Comparison of ENCODE assay signal across 19 cellular contexts in genomic region chr17:80795090-80795609, GRCh38.
DNase-seq lines count a peak whose midpoint lies in the region; ATAC-seq and TF ChIP-seq lines count a peak whose summit lies in the region.
"Had no signal": no experiment of that assay in that cellular context is flagged by ENCODE, and none has a peak within 500 bp of the region (broad histone marks: within the 10 kb centered on the region; RNA-seq: fewer than 3 reads in every experiment).

No MANE protein-coding gene starts in this region.

- H3K9me3 Mint-ChIP-seq in activated naive CD4-positive, alpha-beta T cell treated with anti-CD3 and anti-CD28 coated beads, Interleukin-2, amount 50 U/mL, for 72 hours = peaks cover 2 to 8% of the 10 kb centered on the region in 2 donors
- peaks cover 7% of the 10 kb centered on the region for H3K9me3 Mint-ChIP-seq in activated naive CD4-positive, alpha-beta T cell treated with anti-CD3 and anti-CD28 coated beads, Interleukin-2, amount 10 ng/mL, durations not matched to agents 7 days and 5 days
- H3K9me3 Mint-ChIP-seq in mesothelial cell of epicardium = no peaks in the 10 kb centered on the region
- H3K9me3 Mint-ChIP-seq: CD8-positive, alpha-beta T cell; HFFc6 had no signal

- intact Hi-C loops in right lobe of liver (cut with DNase I) = no loop called here

- no peaks in the 10 kb centered on the region for H3K9me3 ChIP-seq in right lobe of liver
- H3K9me3 ChIP-seq: heart right ventricle, left ventricle myocardium inferior, SK-N-SH, testis had no signal

- peak overlapping the region; percentile 61 to 99 for H3K27ac Mint-ChIP-seq in activated naive CD4-positive, alpha-beta T cell treated with anti-CD3 and anti-CD28 coated beads, Interleukin-2, amount 50 U/mL, for 72 hours
- no peak overlapping the region for H3K27ac Mint-ChIP-seq in activated naive CD4-positive, alpha-beta T cell treated with anti-CD3 and anti-CD28 coated beads, Interleukin-2, amount 10 ng/mL, durations not matched to agents 7 days and 5 days
- H3K27ac Mint-ChIP-seq in mesothelial cell of epicardium = peak overlapping the region; percentile 9
- H3K27ac Mint-ChIP-seq: HFFc6 had no signal

- H3K27me3 ChIP-seq in right lobe of liver = no peaks in the 10 kb centered on the region
- H3K27me3 ChIP-seq: brain microvascular endothelial cell, heart right ventricle, testis had no signal

- WGBS in urinary bladder = 75% methylated on average over 12 of the region's 12 CpGs
- WGBS in right lobe of liver (ENCODE audit: insufficient coverage, low coverage, low lambda C conversion rate, missing lambda C conversion rate) = 88% methylated on average over 11 of the region's 12 CpGs

- no peak for DNase-seq in activated naive CD4-positive, alpha-beta T cell treated with anti-CD3 and anti-CD28 coated beads, Interleukin-2, amount 50 U/mL, for 72 hours (ENCODE audit: low spot score in 2 of 2)
- no peak for DNase-seq in activated naive CD4-positive, alpha-beta T cell treated with anti-CD3 and anti-CD28 coated beads, Interleukin-2, amount 10 ng/mL, durations not matched to agents 7 days and 5 days
- DNase-seq in coronary artery (ENCODE audit: low spot score) (peak; percentile 35), mesothelial cell of epicardium (ENCODE audit: low spot score in 2 of 2, unreplicated experiment in 2 of 2) (no peak), globus pallidus (ENCODE audit: low spot score) (no peak), right lobe of liver (no peak), A172 (ENCODE audit: low spot score) (no peak)
- DNase-seq: activated CD4-positive, alpha-beta T cell treated with anti-CD3 and anti-CD28 coated beads for 36 hours; brain microvascular endothelial cell; CD8-positive, alpha-beta T cell; GDM1; HFFc6; NCI-H1436 had no signal

- H3K4me1 Mint-ChIP-seq in activated naive CD4-positive, alpha-beta T cell treated with anti-CD3 and anti-CD28 coated beads, Interleukin-2, amount 10 ng/mL, durations not matched to agents 7 days and 5 days = peaks cover 54% of the 10 kb centered on the region
- peaks cover 40% of the 10 kb centered on the region for H3K4me1 Mint-ChIP-seq in mesothelial cell of epicardium

- H3K4me3 ChIP-seq in coronary artery (no peak overlapping the region), urinary bladder (ENCODE audit: low read depth, low read length) (no peak overlapping the region), right lobe of liver (no peak overlapping the region)
- H3K4me3 ChIP-seq: heart right ventricle, left ventricle myocardium inferior, testis had no signal

- CTCF ChIA-PET in activated naive CD4-positive, alpha-beta T cell treated with anti-CD3 and anti-CD28 coated beads, Interleukin-2, amount 10 ng/mL, durations not matched to agents 7 days and 5 days (lab: Charles Lee) = interaction anchor here (0.7 kb wide), 1 partner anchor 154 kb away, joined by 3 read pairs; no protein-coding TSS in a partner anchor

- H3K36me3 Mint-ChIP-seq in activated naive CD4-positive, alpha-beta T cell treated with anti-CD3 and anti-CD28 coated beads, Interleukin-2, amount 50 U/mL, for 72 hours = peaks cover 41 to 59% of the 10 kb centered on the region in 2 donors
- H3K36me3 Mint-ChIP-seq in activated naive CD4-positive, alpha-beta T cell treated with anti-CD3 and anti-CD28 coated beads, Interleukin-2, amount 10 ng/mL, durations not matched to agents 7 days and 5 days = peaks cover 53% of the 10 kb centered on the region
- H3K36me3 Mint-ChIP-seq in mesothelial cell of epicardium = peaks cover 21% of the 10 kb centered on the region

- H3K27ac ChIP-seq in coronary artery (no peak overlapping the region), urinary bladder (ENCODE audit: low read depth) (peak overlapping the region; percentile 39), right lobe of liver (no peak overlapping the region)
- H3K27ac ChIP-seq: heart right ventricle, left ventricle myocardium inferior, testis had no signal

- peaks cover 1% of the 10 kb centered on the region for H3K4me1 ChIP-seq in urinary bladder (ENCODE audit: insufficient read depth)
- no peaks in the 10 kb centered on the region for H3K4me1 ChIP-seq in right lobe of liver
- H3K4me1 ChIP-seq: testis had no signal

- TF ChIP-seq CTCF in coronary artery (IDR thresholded peaks at IDR 0.05) (no peak), mesothelial cell of epicardium (IDR thresholded peaks at IDR 0.05; ENCODE audit: unreplicated experiment) (no peak), right lobe of liver (IDR thresholded peaks at IDR 0.05) (no peak)

- no peak for ATAC-seq in activated naive CD4-positive, alpha-beta T cell treated with anti-CD3 and anti-CD28 coated beads, Interleukin-2, amount 50 U/mL, for 72 hours
- ATAC-seq in right lobe of liver = no peak
- ATAC-seq: activated CD4-positive, alpha-beta T cell treated with anti-CD3 and anti-CD28 coated beads for 36 hours; CD8-positive, alpha-beta T cell; HepG2 had no signal

- no peaks in the 10 kb centered on the region for H3K27me3 Mint-ChIP-seq in activated naive CD4-positive, alpha-beta T cell treated with anti-CD3 and anti-CD28 coated beads, Interleukin-2, amount 10 ng/mL, durations not matched to agents 7 days and 5 days
- H3K27me3 Mint-ChIP-seq in mesothelial cell of epicardium (ENCODE audit: low read depth) = no peaks in the 10 kb centered on the region
- H3K27me3 Mint-ChIP-seq: activated CD4-positive, alpha-beta T cell treated with anti-CD3 and anti-CD28 coated beads for 36 hours had no signal

- no peak overlapping the region for H3K4me3 Mint-ChIP-seq in activated naive CD4-positive, alpha-beta T cell treated with anti-CD3 and anti-CD28 coated beads, Interleukin-2, amount 10 ng/mL, durations not matched to agents 7 days and 5 days
- H3K4me3 Mint-ChIP-seq in mesothelial cell of epicardium = no peak overlapping the region
- H3K4me3 Mint-ChIP-seq: activated CD4-positive, alpha-beta T cell treated with anti-CD3 and anti-CD28 coated beads for 36 hours; CD8-positive, alpha-beta T cell; HFFc6 had no signal

- H3K36me3 ChIP-seq in urinary bladder (ENCODE audit: insufficient read depth) (no peaks in the 10 kb centered on the region), right lobe of liver (peaks cover 0 to 6% (median 0%) of the 10 kb centered on the region in 4 donors)
- H3K36me3 ChIP-seq: brain microvascular endothelial cell, left ventricle myocardium inferior had no signal

- no peak for TF ChIP-seq POLR2A in right lobe of liver (IDR thresholded peaks at IDR 0.05)
